In the genomic region with DNA sequence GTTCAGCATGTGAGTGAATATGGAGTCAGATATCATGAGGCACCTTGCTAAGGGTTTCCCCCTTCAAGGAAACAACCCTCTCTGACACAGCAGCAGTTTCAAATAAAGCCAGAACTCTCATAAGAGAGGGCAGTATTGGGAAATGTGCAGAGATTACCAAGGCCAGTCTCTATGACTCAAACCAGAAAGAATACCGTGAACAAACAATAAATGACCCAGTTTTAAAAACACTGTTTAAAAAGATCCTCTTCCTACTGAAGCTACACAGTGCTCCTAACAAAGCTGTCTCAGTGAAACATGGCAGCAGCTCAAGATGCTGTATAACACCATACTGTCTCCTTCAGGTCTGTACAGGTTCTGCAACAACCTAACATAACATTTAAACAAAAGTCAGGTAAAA, we compare ENCODE assay signal across 13 cellular contexts.
DNase-seq lines count a peak whose midpoint lies in the region; ATAC-seq, FAIRE-seq and TF ChIP-seq lines count a peak whose summit lies in the region.
"Had no signal": no experiment of that assay in that cellular context is flagged by ENCODE, and none has a peak within 500 bp of the region (broad histone marks: within the 10 kb centered on the region; RNA-seq: fewer than 3 reads in every experiment).

No MANE protein-coding gene starts in this region.

- no peak overlapping the region for H3K4me3 ChIP-seq in transverse colon

- no peaks in the 10 kb centered on the region for H3K27me3 ChIP-seq in foreskin keratinocyte
- no peaks in the 10 kb centered on the region for H3K27me3 ChIP-seq in transverse colon

- H3K4me1 ChIP-seq in foreskin keratinocyte (no peaks in the 10 kb centered on the region), transverse colon (peaks cover 7 to 27% (median 13%) of the 10 kb centered on the region in 4 donors)

- peak; percentile 52 for TF ChIP-seq CTCF in foreskin keratinocyte (conservative IDR thresholded peaks at IDR 0.05)
- TF ChIP-seq CTCF in transverse colon (IDR thresholded peaks at IDR 0.05) = no peak

- WGBS in transverse colon (ENCODE audit: low coverage in 1 of 2), 2 donors = 59 to 80% methylated on average over 1 of the region's 1 CpG

- intact Hi-C loops in activated naive CD4-positive, alpha-beta T cell treated with anti-CD3 and anti-CD28 coated beads for 36 hours (cut with micrococcal nuclease) = loop anchor here (1.0 to 5.0 kb wide), 3 partner anchors 52 to 188 kb away; a partner anchor contains a TSS
- intact Hi-C loops in activated T-helper 1 cell treated with anti-CD3 and anti-CD28 coated beads, Interleukin-12 subunit alpha, Interleukin-12 subunit beta, Interleukin-2, Interleukin-4 antibody, amounts not matched to agents 30 ng/mL and 10 ng/mL and 1 ng/mL, durations not matched to agents 14 hours and 24 hours and 36 hours (cut with micrococcal nuclease) = no loop called here
- intact Hi-C loops in transverse colon (cut with DNase I; ENCODE audit: low total_unique reads) = loop anchor here (5.0 to 10.0 kb wide), 2 partner anchors 108 to 260 kb away; a partner anchor contains a TSS

- ATAC-seq in foreskin keratinocyte = peak; percentile 34

- in situ Hi-C loops in transverse colon (cut with MboI; ENCODE audit: low pct_ligation_motif_present in 1 of 4, low pct_unique_long_range_greater_than_20kb in 1 of 4, low sequenced_read_pairs in 3 of 4) = loop anchor here (5.0 to 25.0 kb wide), 4 partner anchors 108 to 308 kb away; a partner anchor contains a TSS

- H3K4me3 Mint-ChIP-seq in activated naive CD4-positive, alpha-beta T cell treated with anti-CD3 and anti-CD28 coated beads for 36 hours = no peak overlapping the region
- no peak overlapping the region for H3K4me3 Mint-ChIP-seq in activated T-helper 1 cell treated with anti-CD3 and anti-CD28 coated beads, Interleukin-12 subunit alpha, Interleukin-12 subunit beta, Interleukin-2, Interleukin-4 antibody, amounts not matched to agents 30 ng/mL and 10 ng/mL and 1 ng/mL, durations not matched to agents 14 hours and 24 hours and 36 hours
- H3K4me3 Mint-ChIP-seq: activated CD4-positive, alpha-beta T cell treated with anti-CD3 and anti-CD28 coated beads, Interleukin-2, amount 10 ng/mL, durations not matched to agents 7 days and 5 days; stimulated activated naive CD8-positive, alpha-beta T cell treated with anti-CD3 and anti-CD28 coated beads, Interleukin-15, Interleukin-2, amounts not matched to agents 100 ng/mL and 50 ng/mL, for 24 hours had no signal

- no peak overlapping the region for H3K27ac ChIP-seq in foreskin keratinocyte
- H3K27ac ChIP-seq in transverse colon = peak overlapping the region in 3 of 4 donors; percentile 6 to 31 (median 12)
- H3K27ac ChIP-seq: parathyroid adenoma had no signal

- H3K9me3 Mint-ChIP-seq in activated naive CD4-positive, alpha-beta T cell treated with anti-CD3 and anti-CD28 coated beads for 36 hours = no peaks in the 10 kb centered on the region
- no peaks in the 10 kb centered on the region for H3K9me3 Mint-ChIP-seq in activated T-helper 1 cell treated with anti-CD3 and anti-CD28 coated beads, Interleukin-12 subunit alpha, Interleukin-12 subunit beta, Interleukin-2, Interleukin-4 antibody, amounts not matched to agents 30 ng/mL and 10 ng/mL and 1 ng/mL, durations not matched to agents 14 hours and 24 hours and 36 hours
- H3K9me3 Mint-ChIP-seq: activated CD4-positive, alpha-beta T cell treated with anti-CD3 and anti-CD28 coated beads, Interleukin-2, amount 10 ng/mL, durations not matched to agents 7 days and 5 days; stimulated activated naive CD8-positive, alpha-beta T cell treated with anti-CD3 and anti-CD28 coated beads, Interleukin-15, Interleukin-2, amounts not matched to agents 100 ng/mL and 50 ng/mL, for 24 hours had no signal

- no peak for TF ChIP-seq EP300 in transverse colon (IDR thresholded peaks at IDR 0.05; ENCODE audit: low read depth)

- peaks cover 34% of the 10 kb centered on the region for H3K4me1 Mint-ChIP-seq in activated naive CD4-positive, alpha-beta T cell treated with anti-CD3 and anti-CD28 coated beads for 36 hours (ENCODE audit: low read depth)
- H3K4me1 Mint-ChIP-seq in activated T-helper 1 cell treated with anti-CD3 and anti-CD28 coated beads, Interleukin-12 subunit alpha, Interleukin-12 subunit beta, Interleukin-2, Interleukin-4 antibody, amounts not matched to agents 30 ng/mL and 10 ng/mL and 1 ng/mL, durations not matched to agents 14 hours and 24 hours and 36 hours (ENCODE audit: low read depth) = peaks cover 69% of the 10 kb centered on the region

- no peak for FAIRE-seq in urothelium cell line (lab: Jason Lieb, UNC)

- peaks cover 0 to 17% (median 9%) of the 10 kb centered on the region in 4 donors for H3K36me3 ChIP-seq in transverse colon

- CTCF ChIA-PET in activated naive CD4-positive, alpha-beta T cell treated with anti-CD3 and anti-CD28 coated beads for 36 hours (lab: Charles Lee) = interaction anchor here (0.7 to 7.3 kb wide), 7 partner anchors 10 to 110 kb away, joined by 3 to 113 read pairs (median 3); a partner anchor contains a TSS

- peak; percentile 27 for DNase-seq in activated naive CD4-positive, alpha-beta T cell treated with anti-CD3 and anti-CD28 coated beads for 36 hours
- no peak for DNase-seq in activated naive CD4-positive, alpha-beta T cell treated with Interleukin-2 at 50 U/mL for 16 hours
- DNase-seq in activated T-helper 1 cell treated with anti-CD3 and anti-CD28 coated beads, Interleukin-12 subunit alpha, Interleukin-12 subunit beta, Interleukin-2, Interleukin-4 antibody, amounts not matched to agents 30 ng/mL and 10 ng/mL and 1 ng/mL, durations not matched to agents 14 hours and 24 hours and 36 hours (ENCODE audit: low spot score) = no peak
- DNase-seq in foreskin keratinocyte (peak in 1 of 2 donors; percentile 15), transverse colon (no peak), midbrain (lab: John Stamatoyannopoulos, UW) (no peak), urothelium cell line (ENCODE audit: low spot score) (no peak), epidermal melanocyte (ENCODE audit: insufficient read length, low spot score) (no peak)
- DNase-seq: activated CD4-positive, alpha-beta T cell treated with anti-CD3 and anti-CD28 coated beads, Interleukin-2, amount 10 ng/mL, durations not matched to agents 7 days and 5 days; erythroblast; NCI-H69 had no signal

- TF ChIP-seq POLR2A in transverse colon (IDR thresholded peaks at IDR 0.05) = no peak

- H3K27me3 Mint-ChIP-seq in activated naive CD4-positive, alpha-beta T cell treated with anti-CD3 and anti-CD28 coated beads for 36 hours (ENCODE audit: low read depth) = no peaks in the 10 kb centered on the region
- H3K27me3 Mint-ChIP-seq in activated T-helper 1 cell treated with anti-CD3 and anti-CD28 coated beads, Interleukin-12 subunit alpha, Interleukin-12 subunit beta, Interleukin-2, Interleukin-4 antibody, amounts not matched to agents 30 ng/mL and 10 ng/mL and 1 ng/mL, durations not matched to agents 14 hours and 24 hours and 36 hours (ENCODE audit: insufficient read depth) = no peaks in the 10 kb centered on the region
- H3K27me3 Mint-ChIP-seq: activated CD4-positive, alpha-beta T cell treated with anti-CD3 and anti-CD28 coated beads, Interleukin-2, amount 10 ng/mL, durations not matched to agents 7 days and 5 days; stimulated activated naive CD8-positive, alpha-beta T cell treated with anti-CD3 and anti-CD28 coated beads, Interleukin-15, Interleukin-2, amounts not matched to agents 100 ng/mL and 50 ng/mL, for 24 hours had no signal

- H3K36me3 Mint-ChIP-seq in activated naive CD4-positive, alpha-beta T cell treated with anti-CD3 and anti-CD28 coated beads for 36 hours (ENCODE audit: low read depth) = peaks cover 3% of the 10 kb centered on the region
- H3K36me3 Mint-ChIP-seq in activated T-helper 1 cell treated with anti-CD3 and anti-CD28 coated beads, Interleukin-12 subunit alpha, Interleukin-12 subunit beta, Interleukin-2, Interleukin-4 antibody, amounts not matched to agents 30 ng/mL and 10 ng/mL and 1 ng/mL, durations not matched to agents 14 hours and 24 hours and 36 hours (ENCODE audit: low read depth) = peaks cover 36% of the 10 kb centered on the region

- no peaks in the 10 kb centered on the region for H3K9me3 ChIP-seq in transverse colon

- H3K27ac Mint-ChIP-seq in activated naive CD4-positive, alpha-beta T cell treated with anti-CD3 and anti-CD28 coated beads for 36 hours = peak overlapping the region; percentile 27
- peak overlapping the region; percentile 56 for H3K27ac Mint-ChIP-seq in activated T-helper 1 cell treated with anti-CD3 and anti-CD28 coated beads, Interleukin-12 subunit alpha, Interleukin-12 subunit beta, Interleukin-2, Interleukin-4 antibody, amounts not matched to agents 30 ng/mL and 10 ng/mL and 1 ng/mL, durations not matched to agents 14 hours and 24 hours and 36 hours
- H3K27ac Mint-ChIP-seq: activated CD4-positive, alpha-beta T cell treated with anti-CD3 and anti-CD28 coated beads, Interleukin-2, amount 10 ng/mL, durations not matched to agents 7 days and 5 days; stimulated activated naive CD8-positive, alpha-beta T cell treated with anti-CD3 and anti-CD28 coated beads, Interleukin-15, Interleukin-2, amounts not matched to agents 100 ng/mL and 50 ng/mL, for 24 hours had no signal
